1 cellular context compared by ENCODE assay signal in genomic region chr17:42579794-42580551, GRCh38.
TF ChIP-seq lines count a peak whose summit lies in the region.

No MANE protein-coding gene starts in this region.

TF ChIP-seq in SK-N-SH treated with all-trans-retinoic acid at 6 μM for 48 hours, 23 proteins besides CTCF, POLR2A, EP300 and RAD21:
- TF ChIP-seq POU6F1 (CRISPR knock-in tag; IDR thresholded peaks at IDR 0.05; ENCODE audit: borderline replicate concordance, low read depth) (no peak), ZNF565 (CRISPR knock-in tag; conservative IDR thresholded peaks at IDR 0.05; ENCODE audit: low read depth) (no peak), PPARA (CRISPR knock-in tag; IDR thresholded peaks at IDR 0.05; ENCODE audit: borderline replicate concordance) (no peak), ZFP30 (CRISPR knock-in tag; IDR thresholded peaks at IDR 0.05) (no peak), CSRNP3 (CRISPR knock-in tag; IDR thresholded peaks at IDR 0.05) (no peak), CSDC2 (CRISPR knock-in tag; IDR thresholded peaks at IDR 0.05) (no peak), BACH2 (CRISPR knock-in tag; IDR thresholded peaks at IDR 0.05; ENCODE audit: borderline replicate concordance) (no peak), ZNF8 (CRISPR knock-in tag; IDR thresholded peaks at IDR 0.05) (no peak), ZFP3 (CRISPR knock-in tag; IDR thresholded peaks at IDR 0.05) (no peak), SNAI2 (CRISPR knock-in tag; IDR thresholded peaks at IDR 0.05) (no peak), TSHZ2 (CRISPR knock-in tag; IDR thresholded peaks at IDR 0.05) (no peak)
